Comparison of ENCODE assay signal across 22 cellular contexts in genomic region chr13:112715715-112716460, GRCh38. TPM values are rescaled to one million over a fixed set of nuclear protein-coding genes. Genes with fewer than 3 reads are reported as not detected.
DNase-seq lines count a peak whose midpoint lies in the region; ATAC-seq, FAIRE-seq and TF ChIP-seq lines count a peak whose summit lies in the region.
"Had no signal": no experiment of that assay in that cellular context is flagged by ENCODE, and none has a peak within 500 bp of the region (broad histone marks: within the 10 kb centered on the region; RNA-seq: fewer than 3 reads in every experiment).

No MANE protein-coding gene starts in this region.

- no peak overlapping the region for H4K8ac ChIP-seq in H9 (replicated peaks; ENCODE audit: insufficient read length, low read depth, low read length)

- no peak for TF ChIP-seq EP300 in GM12878 (IDR thresholded peaks at IDR 0.05; ENCODE audit: borderline replicate concordance in 1 of 2, control insufficient read depth in 1 of 2, low read depth in 2 of 2, low read length in 2 of 2)

- no peak overlapping the region for H3K56ac ChIP-seq in H9 (ENCODE audit: insufficient read length, low read depth, low read length)

- peaks cover 3% of the 10 kb centered on the region for H3K23me2 ChIP-seq in H9 (ENCODE audit: insufficient read length, low read depth, low read length, poor library complexity, severe bottlenecking)

- SMC1A ChIA-PET in GM12878 (lab: Charles Lee; ENCODE audit: uncharacterized antibody, unreplicated experiment) = no interaction called here

- peaks cover 6 to 15% of the 10 kb centered on the region in 2 experiments; a peak in 4 of 5 replicates for H3K9me3 Mint-ChIP-seq in H9

- no peak overlapping the region for H2BK5ac ChIP-seq in H9 (ENCODE audit: insufficient read length, low read length)

- H3K36me3 ChIP-seq in GM12878 (ENCODE audit: control insufficient read depth in 2 of 2, insufficient read depth in 2 of 2, low read length in 1 of 2) (no peaks in the 10 kb centered on the region), esophagus squamous epithelium (no peaks in the 10 kb centered on the region)
- H3K36me3 ChIP-seq: brain microvascular endothelial cell, MG63, stomach had no signal

- DNase-seq in DMS79 treated with DMSO at 0.1 percent for 48 hours (lab: John Stamatoyannopoulos, UW) (peak; percentile 90), H9 (no peak), GM12878 (ENCODE audit: low read depth, low spot score) (no peak), posterior vena cava (ENCODE audit: low spot score) (peak; percentile 34), esophagus squamous epithelium (lab: John Stamatoyannopoulos, UW) (no peak)
- DNase-seq: activated CD4-positive, CD25-positive, alpha-beta regulatory T cell; activated CD8-positive, alpha-beta T cell treated with anti-CD3 and anti-CD28 coated beads, Interleukin-2, amount 10 ng/mL, durations not matched to agents 7 days and 5 days; AML-193; brain microvascular endothelial cell; COR-L47; dermis blood vessel endothelial cell; foreskin melanocyte; MG63; NCI-H146; SIG-M5; stimulated activated CD4-positive, alpha-beta T cell treated with anti-CD3 and anti-CD28 coated beads, Interleukin-1b, Interleukin-23, amount 100 ng/mL, for 48 hours; stomach had no signal

- RAD21 ChIA-PET in GM12878 (lab: Charles Lee; ENCODE audit: unreplicated experiment) = no interaction called here

- H3K27me3 Mint-ChIP-seq in H9 (ENCODE audit: low read depth) = peaks cover 1% of the 10 kb centered on the region; the same call in 1 of the 2 replicates
- H3K27me3 Mint-ChIP-seq: IgD-negative memory B cell had no signal

- POLR2A ChIA-PET in GM12878 (lab: Charles Lee) = no interaction called here

- no peak overlapping the region for H2AK5ac ChIP-seq in H9 (ENCODE audit: insufficient read length, low read length)

- H3K27me3 ChIP-seq in H9 (ENCODE audit: insufficient read depth, low read length) = no peaks in the 10 kb centered on the region
- no peaks in the 10 kb centered on the region for H3K27me3 ChIP-seq in GM12878 (replicated peaks in 1 of 2; ENCODE audit: control insufficient read depth in 2 of 2, insufficient read depth in 2 of 2, low read length in 1 of 2)
- no peaks in the 10 kb centered on the region for H3K27me3 ChIP-seq in esophagus squamous epithelium
- H3K27me3 ChIP-seq: brain microvascular endothelial cell, MG63, stomach had no signal

- ATAC-seq in GM12878 (no peak), HG03354 (IDR thresholded peaks at IDR 0.05; ENCODE audit: poor library complexity, severe bottlenecking, unreplicated experiment) (no peak), HG02798 (IDR thresholded peaks at IDR 0.05; ENCODE audit: poor library complexity, unreplicated experiment) (no peak)
- ATAC-seq: activated CD8-positive, alpha-beta T cell treated with anti-CD3 and anti-CD28 coated beads, Interleukin-2, amount 10 ng/mL, durations not matched to agents 7 days and 5 days had no signal

- no peaks in the 10 kb centered on the region for H4K20me1 ChIP-seq in H9 (ENCODE audit: control insufficient read depth, insufficient read depth, insufficient read length)
- H4K20me1 ChIP-seq in GM12878 (ENCODE audit: control insufficient read depth, insufficient read depth) = no peaks in the 10 kb centered on the region

- H3K18ac ChIP-seq in H9 (ENCODE audit: insufficient read length, low read depth, low read length) = peak overlapping the region; percentile 12

- H2BK120ac ChIP-seq in H9 (ENCODE audit: low read depth, low read length, poor library complexity, severe bottlenecking) = no peak overlapping the region

- intact Hi-C loops in GM12878 (cut with micrococcal nuclease; ENCODE audit: unreplicated experiment) = no loop called here
- intact Hi-C loops in posterior vena cava (cut with DNase I) = no loop called here
- intact Hi-C loops in esophagus squamous epithelium (cut with DNase I) = no loop called here

- peak overlapping the region; percentile 8; the same call in 1 of the 2 replicates for H3K14ac ChIP-seq in H9 (ENCODE audit: insufficient read depth, low read length)

- TF ChIP-seq POLR2A in GM12878 (IDR thresholded peaks at IDR 0.05; ENCODE audit: low read depth, low read length) (no peak), esophagus squamous epithelium (IDR thresholded peaks at IDR 0.05) (no peak)

- no peaks in the 10 kb centered on the region for H3K9me3 ChIP-seq in H9 (ENCODE audit: control insufficient read depth, low read depth, low read length)
- H3K9me3 ChIP-seq in GM12878 (replicated peaks; ENCODE audit: control insufficient read depth, insufficient read depth, low read length) = no peaks in the 10 kb centered on the region; the same call in 2 of the 3 replicates
- no peaks in the 10 kb centered on the region for H3K9me3 ChIP-seq in esophagus squamous epithelium
- H3K9me3 ChIP-seq: MG63, stomach had no signal

- no peak for TF ChIP-seq CTCF in H9 (conservative IDR thresholded peaks at IDR 0.05)
- TF ChIP-seq CTCF in GM12878 (IDR thresholded peaks at IDR 0.05 in 2 of 3, conservative IDR thresholded peaks at IDR 0.05 in 1 of 3; ENCODE audit: control insufficient read depth in 2 of 3, extremely low read depth in 1 of 3, insufficient read depth in 1 of 3, low read depth in 3 of 3, low read length in 3 of 3) = no peak
- no peak for TF ChIP-seq CTCF in esophagus squamous epithelium (IDR thresholded peaks at IDR 0.05)

- no CpG with 5 or more reads among the region's 13 CpGs for WGBS in H9 (ENCODE audit: extremely low coverage, insufficient read length, low lambda C conversion rate)
- WGBS in GM12878 (ENCODE audit: insufficient coverage, insufficient replicate concordance, low lambda C conversion rate, missing lambda C conversion rate) = 55% methylated on average over 13 of the region's 13 CpGs
- WGBS in esophagus squamous epithelium, 2 donors = 74 to 78% methylated on average over 6 to 10 of the region's 13 CpGs

- H3K27ac ChIP-seq in H9 (ENCODE audit: insufficient read length, low read depth, low read length) (no peak overlapping the region), GM12878 (ENCODE audit: control insufficient read depth, insufficient read depth) (no peak overlapping the region), esophagus squamous epithelium (no peak overlapping the region)
- H3K27ac ChIP-seq: brain microvascular endothelial cell, epithelial cell of prostate, stomach had no signal

- no peak for FAIRE-seq in GM12878 (lab: Jason Lieb, UNC)
- FAIRE-seq: G401.6 had no signal

- no peak overlapping the region for H3K23ac ChIP-seq in H9 (ENCODE audit: insufficient read length, low read depth, low read length)

- no peak overlapping the region for H2BK20ac ChIP-seq in H9 (ENCODE audit: low read depth, low read length, poor library complexity, severe bottlenecking)

- H3K4me1 ChIP-seq in H9 (ENCODE audit: insufficient read depth, low read length) (peaks cover 20% of the 10 kb centered on the region; the same call in 1 of the 2 replicates), GM12878 (ENCODE audit: control insufficient read depth, insufficient read depth, low read length) (peaks cover 9% of the 10 kb centered on the region), esophagus squamous epithelium (peaks cover 4 to 26% (median 11%) of the 10 kb centered on the region in 3 donors)

- no peak overlapping the region for H3K4me2 ChIP-seq in H9 (ENCODE audit: insufficient read depth, insufficient read length, low read length)
- H3K4me2 ChIP-seq in GM12878 (ENCODE audit: control insufficient read depth, insufficient read depth) = no peak overlapping the region

- in situ Hi-C loops in GM12878 (cut with MboI) = no loop called here

- peak overlapping the region; percentile 79 to 90 (median 79); a peak in 4 of 7 replicates for H3K27ac Mint-ChIP-seq in H9
- H3K27ac Mint-ChIP-seq: activated CD8-positive, alpha-beta T cell treated with anti-CD3 and anti-CD28 coated beads, Interleukin-2, amount 10 ng/mL, durations not matched to agents 7 days and 5 days had no signal

- no peak overlapping the region for H3T11ph ChIP-seq in H9 (ENCODE audit: low read length)

- H3K79me2 ChIP-seq in H9 (ENCODE audit: insufficient read depth, low read length) = peaks cover 7% of the 10 kb centered on the region; the same call in 1 of the 2 replicates
- peaks cover 3% of the 10 kb centered on the region for H3K79me2 ChIP-seq in GM12878 (ENCODE audit: control insufficient read depth, insufficient read depth, low read length)

- H3K4me3 ChIP-seq in GM12878 (no peak overlapping the region), esophagus squamous epithelium (no peak overlapping the region)
- H3K4me3 ChIP-seq: MG63, stomach had no signal

- H3K4ac ChIP-seq in H9 (ENCODE audit: low read depth, low read length) = peak overlapping the region; percentile 53; the same call in 1 of the 2 replicates

- no TSS peak for BruUV-seq in GM12878 (replicated peaks; lab: Mats Ljungman, UMichigan)

- no peak overlapping the region for H2BK15ac ChIP-seq in H9 (ENCODE audit: low read depth, low read length)

- CTCF ChIA-PET in GM12878 (lab: Yijun Ruan, JAX) = no interaction called here

- H3K79me1 ChIP-seq in H9 (ENCODE audit: insufficient read depth, low read depth, low read length, poor library complexity, severe bottlenecking) = no peaks in the 10 kb centered on the region

- peaks cover 71 to 76% of the 10 kb centered on the region in 2 experiments for H3K4me1 Mint-ChIP-seq in H9

- peak overlapping the region in 1 of 2 experiments; percentile 55; a peak in 1 of 5 replicates for H3K4me3 Mint-ChIP-seq in H9
- H3K4me3 Mint-ChIP-seq: activated CD8-positive, alpha-beta T cell treated with anti-CD3 and anti-CD28 coated beads, Interleukin-2, amount 10 ng/mL, durations not matched to agents 7 days and 5 days had no signal

- no peak overlapping the region for H2BK12ac ChIP-seq in H9 (ENCODE audit: insufficient read length, low read depth, low read length)

- H3K9ac ChIP-seq in H9 (ENCODE audit: extremely low read depth, insufficient read length, low read length) (no peak overlapping the region), GM12878 (ENCODE audit: control insufficient read depth, insufficient read depth, low read length) (no peak overlapping the region)

- peak overlapping the region; percentile 76 for H4K91ac ChIP-seq in H9 (ENCODE audit: insufficient read length, low read depth, low read length)

- TF ChIP-seq RAD21 in GM12878 (IDR thresholded peaks at IDR 0.05; ENCODE audit: insufficient read depth, low read depth, low read length) = no peak

- H3K36me3 Mint-ChIP-seq in H9 (ENCODE audit: insufficient read depth in 1 of 3, low read depth in 3 of 3) = peaks cover 8 to 33% (median 13%) of the 10 kb centered on the region in 3 experiments

- H4K5ac ChIP-seq in H9 (ENCODE audit: insufficient read length, low read depth, low read length) = no peak overlapping the region

- H2AFZ ChIP-seq in H9 (ENCODE audit: low read length) = no peak overlapping the region
- no peak overlapping the region for H2AFZ ChIP-seq in GM12878 (ENCODE audit: control insufficient read depth, low read depth, low read length)

RNA-seq across cellular contexts. Expression of gene ATP11A, which starts 26.1 kb away (rescaled TPM):
- total RNA-seq in H9 (2021) = 61.6 and 65.3 TPM in 2 replicates
- 142 and 148 TPM in 2 replicates for total RNA-seq in GM12878 (2013; cell fraction: nucleolus; rRNA removed)
- 12.3 and 14.3 TPM in 2 replicates for total RNA-seq in GM12878 (2014; rRNA removed)
- 8.4 and 8.9 TPM in 2 replicates for total RNA-seq in GM12878 (2014; rRNA removed; fragmentation: Illumina TruSeq; extraction: Trizol)
- total RNA-seq in GM12878 (2021) = 59.0 and 69.6 TPM in 2 replicates
- 10.8 TPM for polyA plus RNA-seq in GM12878 (2011; ENCODE audit: low read depth)
- polyA plus RNA-seq in GM12878 (2011; rRNA removed) = 5.7 and 5.9 TPM in 2 replicates
- 9.3 and 11.4 TPM in 2 replicates for polyA plus RNA-seq in GM12878 (2011; cell fraction: cytosol; rRNA removed)
- 86.2 and 125 TPM in 2 replicates for polyA plus RNA-seq in GM12878 (2011; cell fraction: nucleus; rRNA removed)
- 16.6 and 17.2 TPM in 2 replicates for polyA plus RNA-seq in GM12878 (2012)
- 17.6 and 21.6 TPM in 2 replicates for polyA plus RNA-seq in GM12878 (2014; fragmentation: Illumina TruSeq; extraction: Trizol)
- polyA plus RNA-seq in GM12878 (2014; fragmentation: Nextera tagmentation; extraction: Ambion mirVana) = 1 to 10 TPM; 1.4 to 2.1 TPM
- 21.9 and 31.1 TPM in 2 replicates for polyA plus RNA-seq in GM12878 (2014; rRNA removed)
- polyA plus RNA-seq in GM12878 (2016; fragmentation: Nextera tagmentation; extraction: Ambion mirVana) = 10 to 100 TPM; 14.5 to 17.2 TPM
- 21.1 and 21.8 TPM in 2 replicates for polyA minus RNA-seq in GM12878 (2011; rRNA and poly(A)+ RNA removed)
- 15.1 and 16.3 TPM in 2 replicates for polyA minus RNA-seq in GM12878 (2011; cell fraction: cytosol; rRNA and poly(A)+ RNA removed)
- 31.6 and 60.1 TPM in 2 replicates for polyA minus RNA-seq in GM12878 (2011; cell fraction: nucleus; rRNA and poly(A)+ RNA removed)
- 10 to 100 TPM; 52.4 to 55.5 TPM for total RNA-seq in posterior vena cava
- total RNA-seq in esophagus squamous epithelium = 10 to 100 TPM in 3 of 4 donors, 1 to 10 TPM in 1; 9.6 to 20.0 (median 16.1) TPM

Comparison
In these comparisons a context has a peak if more than half of its experiments do, and no peak if none do; other contexts are left out.
1. DNase-seq: peak in DMS79 treated with DMSO at 0.1 percent for 48 hours (single experiment) and posterior vena cava (single experiment); none in H9 (single experiment), GM12878 (single experiment) and esophagus squamous epithelium (single experiment).